In genomic region chr14:64293976-64294671, GRCh38 we compare ENCODE assay signal across 8 cellular contexts. TPM values are rescaled to one million over a fixed set of nuclear protein-coding genes. Genes with fewer than 3 reads are reported as not detected.
DNase-seq lines count a peak whose midpoint lies in the region; ATAC-seq and TF ChIP-seq lines count a peak whose summit lies in the region.

ESR2 (minus strand) TSS chr14:64294371; CDS start chr14:64282985, 11,386 bp downstream.

- POLR2A ChIA-PET in activated CD4-positive, alpha-beta memory T cell treated with anti-CD3 and anti-CD28 coated beads for 36 hours (lab: Charles Lee), result interaction anchor here (1.2 to 1.5 kb wide), 2 partner anchors 9 to 119 kb away, joined by 3 read pairs; no protein-coding TSS in a partner anchor

- H3K4me3 Mint-ChIP-seq in activated CD4-positive, alpha-beta memory T cell treated with anti-CD3 and anti-CD28 coated beads for 36 hours, result peak within 1 kb of the TSS; percentile 70
- peak within 1 kb of the TSS; percentile 72 for H3K4me3 Mint-ChIP-seq in natural killer cell

- no peak within 1 kb of the TSS for H3K27ac Mint-ChIP-seq in activated CD4-positive, alpha-beta memory T cell treated with anti-CD3 and anti-CD28 coated beads for 36 hours
- H3K27ac Mint-ChIP-seq in natural killer cell, result no peak within 1 kb of the TSS

- H3K36me3 Mint-ChIP-seq in activated CD4-positive, alpha-beta memory T cell treated with anti-CD3 and anti-CD28 coated beads for 36 hours, result no peaks in the 10 kb centered on the region
- H3K36me3 Mint-ChIP-seq in natural killer cell, result no peaks in the 10 kb centered on the region

- TF ChIP-seq RAD21 in Ishikawa (IDR thresholded peaks at IDR 0.05; ENCODE audit: low read depth), result no peak

- intact Hi-C loops in activated CD4-positive, alpha-beta memory T cell treated with anti-CD3 and anti-CD28 coated beads for 36 hours (cut with micrococcal nuclease), result loop anchor here (2.0 to 10.0 kb wide), 4 partner anchors 229 to 819 kb away; partner anchors contain the start of gene SYNE2
- intact Hi-C loops in natural killer cell (cut with micrococcal nuclease), result no loop called here

- H3K9me3 Mint-ChIP-seq in activated CD4-positive, alpha-beta memory T cell treated with anti-CD3 and anti-CD28 coated beads for 36 hours, result no peaks in the 10 kb centered on the region
- no peaks in the 10 kb centered on the region for H3K9me3 Mint-ChIP-seq in natural killer cell

- no peak for TF ChIP-seq CTCF in natural killer cell (IDR thresholded peaks at IDR 0.05)

- CTCF ChIA-PET in activated CD4-positive, alpha-beta memory T cell treated with anti-CD3 and anti-CD28 coated beads for 36 hours (lab: Charles Lee), result interaction anchor here (0.6 to 3.2 kb wide), 22 partner anchors 9 to 576 kb away, joined by 3 to 31 read pairs (median 4); partner anchors contain the start of gene MTHFD1

- peak; percentile 31 for ATAC-seq in GM21447 (IDR thresholded peaks at IDR 0.05; ENCODE audit: unreplicated experiment)
- ATAC-seq in esophagus mucosa, result peak; percentile 51
- ATAC-seq in natural killer cell, result peak; percentile 44 to 49 (median 48)

- peaks cover 12% of the 10 kb centered on the region for H3K27me3 Mint-ChIP-seq in activated CD4-positive, alpha-beta memory T cell treated with anti-CD3 and anti-CD28 coated beads for 36 hours
- peaks cover 26 to 40% of the 10 kb centered on the region in 2 donors for H3K27me3 Mint-ChIP-seq in natural killer cell (ENCODE audit: low read depth in 2 of 2)

- DNase-seq in GM03348 (ENCODE audit: low spot score) (peak; percentile 43), natural killer cell (no peak), NCI-H1048 (lab: John Stamatoyannopoulos, UW) (no peak), OCI-M2 (lab: John Stamatoyannopoulos, UW; ENCODE audit: unreplicated experiment) (no peak)
- DNase-seq in activated CD4-positive, alpha-beta memory T cell treated with anti-CD3 and anti-CD28 coated beads for 36 hours, result peak; percentile 33

- peaks cover 29% of the 10 kb centered on the region for H3K4me1 Mint-ChIP-seq in activated CD4-positive, alpha-beta memory T cell treated with anti-CD3 and anti-CD28 coated beads for 36 hours (ENCODE audit: low read depth)
- peaks cover 18 to 19% of the 10 kb centered on the region in 2 donors for H3K4me1 Mint-ChIP-seq in natural killer cell

- no peak for TF ChIP-seq EP300 in Ishikawa (IDR thresholded peaks at IDR 0.05; ENCODE audit: borderline replicate concordance)

TF ChIP-seq in Ishikawa, 13 proteins besides CTCF, POLR2A, EP300 and RAD21:
- TF ChIP-seq YY1 (IDR thresholded peaks at IDR 0.05; ENCODE audit: low read depth), result no peak
- no peak for TF ChIP-seq REST (IDR thresholded peaks at IDR 0.05; ENCODE audit: low read depth)
- TF ChIP-seq FOXM1 (IDR thresholded peaks at IDR 0.05; ENCODE audit: borderline replicate concordance, low read depth), result no peak
- TF ChIP-seq ZBTB7A (IDR thresholded peaks at IDR 0.05; ENCODE audit: low read depth), result peak; percentile 87
- peak; percentile 87 for TF ChIP-seq USF1 (IDR thresholded peaks at IDR 0.05)
- no peak; the same call in 1 of the 2 replicates for TF ChIP-seq TCF12 (IDR thresholded peaks at IDR 0.05; ENCODE audit: low read depth)
- no peak for TF ChIP-seq TAF1 (IDR thresholded peaks at IDR 0.05; ENCODE audit: low read depth)
- TF ChIP-seq EGR1 (IDR thresholded peaks at IDR 0.05), result no peak
- TF ChIP-seq, protein P1, sequence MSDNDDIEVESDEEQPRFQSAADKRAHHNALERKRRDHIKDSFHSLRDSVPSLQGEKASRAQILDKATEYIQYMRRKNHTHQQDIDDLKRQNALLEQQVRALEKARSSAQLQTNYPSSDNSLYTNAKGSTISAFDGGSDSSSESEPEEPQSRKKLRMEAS (IDR thresholded peaks at IDR 0.05), result peak; percentile 57
- TF ChIP-seq TEAD4 (IDR thresholded peaks at IDR 0.05), result no peak
- no peak for TF ChIP-seq CREB1 (IDR thresholded peaks at IDR 0.05; ENCODE audit: low read depth)
- TF ChIP-seq CEBPB (IDR thresholded peaks at IDR 0.05), result no peak
- no peak for TF ChIP-seq NFIC (IDR thresholded peaks at IDR 0.05)

RNA-seq across cellular contexts. Expression of gene ESR2, which starts in this region (rescaled TPM):
- total RNA-seq in activated CD4-positive, alpha-beta memory T cell treated with anti-CD3 and anti-CD28 coated beads for 36 hours, result under 1 TPM; 0.17 to 0.45 TPM
- total RNA-seq in esophagus mucosa, result 0.48 TPM
- total RNA-seq in natural killer cell, result under 1 TPM in 1 of 3 donors, not detected in 2; 0.53 TPM

Comparison
In these comparisons a context has a peak if more than half of its experiments do, and no peak if none do; other contexts are left out.
1. Peak in DNase-seq in activated CD4-positive, alpha-beta memory T cell treated with anti-CD3 and anti-CD28 coated beads for 36 hours; RNA of the gene not detected or under 1 TPM.
2. Peak in ATAC-seq in esophagus mucosa; RNA of the gene not detected or under 1 TPM.
3. Peak in ATAC-seq in natural killer cell; RNA of the gene not detected or under 1 TPM.